Comparison of ENCODE assay signal across 10 cellular contexts in genomic region chr11:62879554-62879953, GRCh38.
DNase-seq lines count a peak whose midpoint lies in the region; ATAC-seq and TF ChIP-seq lines count a peak whose summit lies in the region.
"Had no signal": no experiment of that assay in that cellular context is flagged by ENCODE, and none has a peak within 500 bp of the region (broad histone marks: within the 10 kb centered on the region; RNA-seq: fewer than 3 reads in every experiment).

No MANE protein-coding gene starts in this region.

- H3K27ac Mint-ChIP-seq in nephron = peak overlapping the region; percentile 99 to 100 (median 99)

- no peaks in the 10 kb centered on the region for H3K9me3 ChIP-seq in NT2/D1 (ENCODE audit: insufficient read depth, low read length)
- H3K9me3 ChIP-seq in effector memory CD4-positive, alpha-beta T cell (ENCODE audit: control insufficient read depth, low read length) = no peaks in the 10 kb centered on the region

- peak overlapping the region; percentile 96 for H3K27ac ChIP-seq in effector memory CD4-positive, alpha-beta T cell (ENCODE audit: insufficient read depth, low read length, poor library complexity, severe bottlenecking)

- peaks cover 46% of the 10 kb centered on the region for H3K4me1 Mint-ChIP-seq in nephron

- peak overlapping the region; percentile 39 for H3K9ac ChIP-seq in NT2/D1 (ENCODE audit: insufficient read length, low read depth)

- H3K36me3 Mint-ChIP-seq in nephron (ENCODE audit: low read depth) = peaks cover 41% of the 10 kb centered on the region

- peaks cover 85% of the 10 kb centered on the region for H3K36me3 ChIP-seq in NT2/D1 (ENCODE audit: insufficient read depth, insufficient read length, low read length)
- peaks cover 20% of the 10 kb centered on the region for H3K36me3 ChIP-seq in effector memory CD4-positive, alpha-beta T cell (ENCODE audit: control insufficient read depth, insufficient read depth, low read length)

- DNase-seq in AG10803 (ENCODE audit: low read depth) = no peak
- DNase-seq in NT2/D1 (ENCODE audit: low read depth, low spot score) = no peak
- no peak for DNase-seq in effector memory CD4-positive, alpha-beta T cell
- no peak for DNase-seq in NCI-H1048 (lab: John Stamatoyannopoulos, UW)
- no peak for DNase-seq in activated CD4-positive, alpha-beta T cell treated with anti-CD3 and anti-CD28 coated beads for 1 hour
- DNase-seq in stimulated activated naive CD4-positive, alpha-beta T cell (lab: John Stamatoyannopoulos, UW) = no peak
- DNase-seq: islet precursor cell, NCI-H510A had no signal

- no peaks in the 10 kb centered on the region for H3K27me3 Mint-ChIP-seq in nephron (ENCODE audit: low read depth)

- no peaks in the 10 kb centered on the region for H3K27me3 ChIP-seq in NT2/D1 (ENCODE audit: insufficient read depth, insufficient read length)
- no peaks in the 10 kb centered on the region for H3K27me3 ChIP-seq in effector memory CD4-positive, alpha-beta T cell (replicated peaks; ENCODE audit: control insufficient read depth, insufficient read depth, low read length, poor library complexity, severe bottlenecking)

- H3K4me1 ChIP-seq in NT2/D1 (ENCODE audit: insufficient read depth, insufficient read length) = peaks cover 11% of the 10 kb centered on the region
- H3K4me1 ChIP-seq in effector memory CD4-positive, alpha-beta T cell (ENCODE audit: control insufficient read depth, insufficient read depth, low read length, poor library complexity, severe bottlenecking) = peaks cover 29% of the 10 kb centered on the region

- no peak for TF ChIP-seq CTCF in AG10803 (conservative IDR thresholded peaks at IDR 0.05; ENCODE audit: low read length)
- TF ChIP-seq CTCF in nephron (IDR thresholded peaks at IDR 0.05; ENCODE audit: unreplicated experiment in 3 of 3) = no peak

- no peak for ATAC-seq in HG03432 (IDR thresholded peaks at IDR 0.05; ENCODE audit: unreplicated experiment)

- H3K9me3 Mint-ChIP-seq in nephron = no peaks in the 10 kb centered on the region

- H3K4me3 ChIP-seq in AG10803 (ENCODE audit: low read length) = peak overlapping the region; percentile 100
- no peak overlapping the region for H3K4me3 ChIP-seq in NT2/D1 (ENCODE audit: insufficient read length, low read depth)
- no peak overlapping the region for H3K4me3 ChIP-seq in effector memory CD4-positive, alpha-beta T cell (ENCODE audit: insufficient read depth, low read depth, low read length, poor library complexity, severe bottlenecking)

- H3K4me3 Mint-ChIP-seq in nephron = peak overlapping the region; percentile 99 to 100 (median 100)
